In genomic region chr10:45672201-45673073, GRCh38 we compare ENCODE assay signal across 1 cellular context.
TF ChIP-seq lines count a peak whose summit lies in the region.

ZFAND4 (minus strand) TSS chr10:45672772; CDS start chr10:45663725, 9,047 bp downstream.

TF ChIP-seq in HepG2, 621 proteins besides CTCF, POLR2A, EP300 and RAD21 (continued from another document and continues in another):
- TF ChIP-seq CHCHD3 (CRISPR knock-in tag; IDR thresholded peaks at IDR 0.05) (no peak), ZNF569 (CRISPR knock-in tag; IDR thresholded peaks at IDR 0.05; ENCODE audit: borderline replicate concordance) (no peak), ZNF138 (CRISPR knock-in tag; IDR thresholded peaks at IDR 0.05; ENCODE audit: low read depth) (no peak; the same call in none of the 2 replicates), CREBL2 (CRISPR knock-in tag; IDR thresholded peaks at IDR 0.05; ENCODE audit: borderline replicate concordance) (no peak), TFAP4 (IDR thresholded peaks at IDR 0.05; ENCODE audit: borderline replicate concordance, low read depth) (peak; percentile 34; the same call in 1 of the 2 replicates), SP5 (CRISPR knock-in tag; IDR thresholded peaks at IDR 0.05; ENCODE audit: borderline replicate concordance, low read depth) (peak; percentile 52), ZNF639 (CRISPR knock-in tag; conservative IDR thresholded peaks at IDR 0.05) (no peak; the same call in 1 of the 2 replicates), PREB (CRISPR knock-in tag; IDR thresholded peaks at IDR 0.05) (no peak), ZNF263 (CRISPR knock-in tag; IDR thresholded peaks at IDR 0.05) (no peak), ZNF567 (CRISPR knock-in tag; IDR thresholded peaks at IDR 0.05; ENCODE audit: borderline replicate concordance) (no peak), ZNF749 (CRISPR knock-in tag; IDR thresholded peaks at IDR 0.05; ENCODE audit: borderline replicate concordance) (no peak), ZNF136 (CRISPR knock-in tag; IDR thresholded peaks at IDR 0.05; ENCODE audit: low read depth) (peak; percentile 83; the same call in 1 of the 2 replicates), TBX2 (CRISPR knock-in tag; IDR thresholded peaks at IDR 0.05; ENCODE audit: borderline replicate concordance) (peak; percentile 85; the same call in 1 of the 2 replicates), HMG20B (CRISPR knock-in tag; conservative IDR thresholded peaks at IDR 0.05) (no peak), CHD4 (IDR thresholded peaks at IDR 0.05; ENCODE audit: borderline replicate concordance, low read length) (no peak), NAIF1 (CRISPR knock-in tag; IDR thresholded peaks at IDR 0.05; ENCODE audit: borderline replicate concordance) (peak; percentile 19; the same call in 1 of the 2 replicates), ZMYM2 (CRISPR knock-in tag; IDR thresholded peaks at IDR 0.05) (no peak), SRF (IDR thresholded peaks at IDR 0.05; ENCODE audit: low read depth, low read length) (no peak), HINFP (CRISPR knock-in tag; IDR thresholded peaks at IDR 0.05; ENCODE audit: low read depth) (no peak), ZNF367 (CRISPR knock-in tag; IDR thresholded peaks at IDR 0.05; ENCODE audit: borderline replicate concordance) (no peak), NFKBIZ (CRISPR knock-in tag; IDR thresholded peaks at IDR 0.05) (no peak), ZNF83 (CRISPR knock-in tag; IDR thresholded peaks at IDR 0.05; ENCODE audit: borderline replicate concordance) (no peak), ZSCAN25 (CRISPR knock-in tag; IDR thresholded peaks at IDR 0.05) (peak; percentile 70), CENPT (CRISPR knock-in tag; IDR thresholded peaks at IDR 0.05; ENCODE audit: low read depth) (no peak), ZNF558 (CRISPR knock-in tag; IDR thresholded peaks at IDR 0.05; ENCODE audit: borderline replicate concordance) (no peak; the same call in 1 of the 2 replicates), ZSCAN12 (CRISPR knock-in tag; IDR thresholded peaks at IDR 0.05) (no peak), MAZ (IDR thresholded peaks at IDR 0.05; ENCODE audit: borderline replicate concordance, low read depth, low read length) (peak; percentile 41), MAZ (CRISPR knock-in tag; IDR thresholded peaks at IDR 0.05; ENCODE audit: low read depth) (peak; percentile 82), ZNF883 (CRISPR knock-in tag; IDR thresholded peaks at IDR 0.05; ENCODE audit: not compliant biosample characterization) (peak; percentile 30), PHF5A (CRISPR knock-in tag; IDR thresholded peaks at IDR 0.05; ENCODE audit: low read depth, unreplicated experiment) (peak; percentile 40), ZNF75D (CRISPR knock-in tag; IDR thresholded peaks at IDR 0.05; ENCODE audit: borderline replicate concordance) (0 out of 2 replicates have a peak, but pooled peaks have one; percentile 31), NCOR1 (IDR thresholded peaks at IDR 0.05; ENCODE audit: borderline replicate concordance, low read length) (no peak), PHF21A (CRISPR knock-in tag; IDR thresholded peaks at IDR 0.05) (peak; percentile 92), MYNN (CRISPR knock-in tag; IDR thresholded peaks at IDR 0.05; ENCODE audit: low read depth) (0 out of 2 replicates have a peak, but pooled peaks have one; percentile 78), ZBTB34 (CRISPR knock-in tag; IDR thresholded peaks at IDR 0.05) (0 out of 2 replicates have a peak, but pooled peaks have one; percentile 46), ZC3H13 (CRISPR knock-in tag; IDR thresholded peaks at IDR 0.05) (peak; percentile 52; the same call in 1 of the 2 replicates), ZNF607 (CRISPR knock-in tag; IDR thresholded peaks at IDR 0.05; ENCODE audit: borderline replicate concordance) (peak; percentile 50; the same call in 1 of the 2 replicates), RFXAP (CRISPR knock-in tag; IDR thresholded peaks at IDR 0.05; ENCODE audit: borderline replicate concordance) (peak; percentile 99), ZNF530 (CRISPR knock-in tag; IDR thresholded peaks at IDR 0.05; ENCODE audit: low read depth) (no peak), WIZ (CRISPR knock-in tag; IDR thresholded peaks at IDR 0.05) (peak; percentile 55; the same call in 1 of the 2 replicates), FOXP4 (CRISPR knock-in tag; IDR thresholded peaks at IDR 0.05) (0 out of 2 replicates have a peak, but pooled peaks have one; percentile 33), KDM4B (CRISPR knock-in tag; IDR thresholded peaks at IDR 0.05) (no peak), NFIB (CRISPR knock-in tag; IDR thresholded peaks at IDR 0.05; ENCODE audit: borderline replicate concordance) (no peak), CBX1 (IDR thresholded peaks at IDR 0.05; ENCODE audit: low read depth) (peak; percentile 89), SMAD1 (CRISPR knock-in tag; IDR thresholded peaks at IDR 0.05; ENCODE audit: borderline replicate concordance, low read depth) (no peak), SNAI1 (CRISPR knock-in tag; IDR thresholded peaks at IDR 0.05; ENCODE audit: borderline replicate concordance) (peak; percentile 87; the same call in 1 of the 2 replicates), ZBTB1 (CRISPR knock-in tag; IDR thresholded peaks at IDR 0.05; ENCODE audit: borderline replicate concordance) (no peak), RORA (CRISPR knock-in tag; IDR thresholded peaks at IDR 0.05) (no peak), RARG (CRISPR knock-in tag; IDR thresholded peaks at IDR 0.05; ENCODE audit: low read depth) (no peak), ZBTB26 (CRISPR knock-in tag; IDR thresholded peaks at IDR 0.05; ENCODE audit: borderline replicate concordance) (0 out of 2 replicates have a peak, but pooled peaks have one; percentile 38), MXD4 (CRISPR knock-in tag; IDR thresholded peaks at IDR 0.05) (peak; percentile 25; the same call in 1 of the 2 replicates), CSRNP2 (CRISPR knock-in tag; conservative IDR thresholded peaks at IDR 0.05; ENCODE audit: low read depth) (no peak), FOSL2 (CRISPR knock-in tag; IDR thresholded peaks at IDR 0.05) (peak; percentile 7; the same call in 1 of the 2 replicates), HNF1B (CRISPR knock-in tag; IDR thresholded peaks at IDR 0.05) (peak; percentile 53; the same call in 1 of the 2 replicates), ZUFSP (CRISPR knock-in tag; IDR thresholded peaks at IDR 0.05; ENCODE audit: borderline replicate concordance) (no peak), MTF2 (CRISPR knock-in tag; IDR thresholded peaks at IDR 0.05; ENCODE audit: borderline replicate concordance) (no peak)
